Comparison of ENCODE assay signal across 36 cellular contexts in the genomic region with DNA sequence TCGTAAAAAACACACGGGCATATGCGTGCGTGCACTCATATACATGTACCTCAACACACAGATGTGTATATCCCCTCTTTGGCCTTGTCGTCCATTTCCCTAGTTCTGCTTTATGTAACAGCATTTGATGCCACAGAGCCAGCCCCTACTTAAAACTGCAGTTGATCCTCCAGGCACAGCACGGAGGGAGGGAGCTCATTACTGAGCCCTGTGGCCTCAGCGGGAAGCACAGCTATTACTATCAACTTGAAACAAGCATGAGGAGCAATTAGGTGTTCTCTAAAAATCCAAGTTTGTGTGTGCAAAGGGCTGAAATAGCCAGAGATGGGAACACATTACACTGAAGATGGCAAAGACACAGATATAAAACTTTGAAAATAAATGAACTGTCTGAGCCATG.
"Had no signal": no experiment of that assay in that cellular context is flagged by ENCODE, and none has a peak within 500 bp of the region (broad histone marks: within the 10 kb centered on the region; RNA-seq: fewer than 3 reads in every experiment).

No MANE protein-coding gene starts in this region.

- H3K9me2 ChIP-seq: SK-N-SH had no signal

- H3K27me3 ChIP-seq: ascending aorta, cardiac muscle cell, Peyer's patch, SJSA1 had no signal

- H3K4me3 Mint-ChIP-seq: activated CD4-positive, alpha-beta T cell treated with anti-CD3 and anti-CD28 coated beads, Interleukin-2, amount 10 ng/mL, durations not matched to agents 24 days and 14 days; activated CD8-positive, alpha-beta T cell treated with anti-CD3 and anti-CD28 coated beads for 36 hours; activated naive CD4-positive, alpha-beta T cell treated with anti-CD3 and anti-CD28 coated beads, Interleukin-2, amount 50 U/mL, for 24 hours; activated naive CD8-positive, alpha-beta T cell treated with anti-CD3 and anti-CD28 coated beads, Interleukin-2, amount 10 ng/mL, durations not matched to agents 7 days and 5 days; activated T-cell treated with anti-CD3 and anti-CD28 coated beads, Interleukin-2, amount 50 U/mL, for 24 hours; central memory CD8-positive, alpha-beta T cell; T-helper 1 cell treated with Interleukin-12 subunit alpha and Interleukin-12 subunit beta and Interleukin-4 antibody, amounts not matched to agents 30 μg/mL and 1 μg/mL, for 36 hours; T-helper 2 cell treated with Interferon-gamma antibody and Interleukin-4, amounts not matched to agents 5 μg/mL and 100 μg/mL, for 36 hours had no signal

- H3K27ac Mint-ChIP-seq: activated CD4-positive, alpha-beta T cell treated with anti-CD3 and anti-CD28 coated beads, Interleukin-2, amount 10 ng/mL, durations not matched to agents 24 days and 14 days; activated CD8-positive, alpha-beta T cell treated with anti-CD3 and anti-CD28 coated beads for 36 hours; activated naive CD4-positive, alpha-beta T cell treated with anti-CD3 and anti-CD28 coated beads, Interleukin-2, amount 50 U/mL, for 24 hours; activated naive CD8-positive, alpha-beta T cell treated with anti-CD3 and anti-CD28 coated beads, Interleukin-2, amount 10 ng/mL, durations not matched to agents 7 days and 5 days; activated T-cell treated with anti-CD3 and anti-CD28 coated beads, Interleukin-2, amount 50 U/mL, for 24 hours; activated T-helper 2 cell treated with anti-CD3 and anti-CD28 coated beads, Interferon-gamma antibody, Interleukin-2, Interleukin-4, amounts not matched to agents 10 μg/mL and 5 μg/mL and 100 μg/mL, durations not matched to agents 14 hours and 24 hours and 36 hours; T-helper 1 cell treated with Interleukin-12 subunit alpha and Interleukin-12 subunit beta and Interleukin-4 antibody, amounts not matched to agents 30 μg/mL and 1 μg/mL, for 36 hours; T-helper 2 cell treated with Interferon-gamma antibody and Interleukin-4, amounts not matched to agents 5 μg/mL and 100 μg/mL, for 36 hours had no signal

- H3K4me3 ChIP-seq: ascending aorta, cardiac muscle cell, Peyer's patch, SJSA1 had no signal

- H3K27me3 Mint-ChIP-seq: activated CD4-positive, alpha-beta T cell treated with anti-CD3 and anti-CD28 coated beads, Interleukin-2, amount 10 ng/mL, durations not matched to agents 24 days and 14 days; activated CD8-positive, alpha-beta T cell treated with anti-CD3 and anti-CD28 coated beads for 36 hours; activated naive CD4-positive, alpha-beta T cell treated with anti-CD3 and anti-CD28 coated beads, Interleukin-2, amount 50 U/mL, for 24 hours; activated naive CD8-positive, alpha-beta T cell treated with anti-CD3 and anti-CD28 coated beads, Interleukin-2, amount 10 ng/mL, durations not matched to agents 7 days and 5 days; activated T-cell treated with anti-CD3 and anti-CD28 coated beads, Interleukin-2, amount 50 U/mL, for 24 hours; central memory CD8-positive, alpha-beta T cell had no signal

- H3K9me3 Mint-ChIP-seq: activated CD4-positive, alpha-beta T cell treated with anti-CD3 and anti-CD28 coated beads, Interleukin-2, amount 10 ng/mL, durations not matched to agents 24 days and 14 days; activated naive CD4-positive, alpha-beta T cell treated with anti-CD3 and anti-CD28 coated beads, Interleukin-2, amount 50 U/mL, for 24 hours; activated naive CD8-positive, alpha-beta T cell treated with anti-CD3 and anti-CD28 coated beads, Interleukin-2, amount 10 ng/mL, durations not matched to agents 7 days and 5 days; activated T-cell treated with anti-CD3 and anti-CD28 coated beads, Interleukin-2, amount 50 U/mL, for 24 hours; activated T-helper 2 cell treated with anti-CD3 and anti-CD28 coated beads, Interferon-gamma antibody, Interleukin-2, Interleukin-4, amounts not matched to agents 10 μg/mL and 5 μg/mL and 100 μg/mL, durations not matched to agents 14 hours and 24 hours and 36 hours; T-helper 1 cell treated with Interleukin-12 subunit alpha and Interleukin-12 subunit beta and Interleukin-4 antibody, amounts not matched to agents 30 μg/mL and 1 μg/mL, for 36 hours; T-helper 2 cell treated with Interferon-gamma antibody and Interleukin-4, amounts not matched to agents 5 μg/mL and 100 μg/mL, for 36 hours had no signal

- H3K9ac ChIP-seq: SK-N-SH had no signal

- H3K36me3 ChIP-seq: ascending aorta, cardiac muscle cell, Peyer's patch, SJSA1 had no signal

- H3K27ac ChIP-seq: ascending aorta, cardiac muscle cell, SJSA1, VCaP had no signal

- H3K4me1 ChIP-seq: ascending aorta, Peyer's patch, SJSA1 had no signal

- H3K4me2 ChIP-seq: SK-N-SH had no signal

- H3K9me3 ChIP-seq: ascending aorta, Peyer's patch, SK-N-SH had no signal

- H3K4me1 Mint-ChIP-seq: activated CD4-positive, alpha-beta T cell treated with anti-CD3 and anti-CD28 coated beads, Interleukin-2, amount 10 ng/mL, durations not matched to agents 24 days and 14 days; activated naive CD4-positive, alpha-beta T cell treated with anti-CD3 and anti-CD28 coated beads, Interleukin-2, amount 50 U/mL, for 24 hours; activated naive CD8-positive, alpha-beta T cell treated with anti-CD3 and anti-CD28 coated beads, Interleukin-2, amount 10 ng/mL, durations not matched to agents 7 days and 5 days; central memory CD8-positive, alpha-beta T cell had no signal

- H3K36me3 Mint-ChIP-seq: activated naive CD4-positive, alpha-beta T cell treated with anti-CD3 and anti-CD28 coated beads, Interleukin-2, amount 50 U/mL, for 24 hours; activated naive CD8-positive, alpha-beta T cell treated with anti-CD3 and anti-CD28 coated beads, Interleukin-2, amount 10 ng/mL, durations not matched to agents 7 days and 5 days had no signal

- DNase-seq: activated CD4-positive, alpha-beta T cell treated with anti-CD3 and anti-CD28 coated beads, Interleukin-2, amount 10 ng/mL, durations not matched to agents 24 days and 14 days; activated CD4-positive, alpha-beta T cell treated with anti-CD3 and anti-CD28 coated beads, Interleukin-2, amount 50 U/mL, for 4 hours; activated CD4-positive, CD25-positive, alpha-beta regulatory T cell; activated CD8-positive, alpha-beta T cell treated with anti-CD3 and anti-CD28 coated beads for 36 hours; activated gamma-delta T cell; activated naive CD4-positive, alpha-beta T cell treated with Interleukin-2 at 50 U/mL for 16 hours; activated naive CD8-positive, alpha-beta T cell treated with anti-CD3 and anti-CD28 coated beads, Interleukin-2, amount 10 ng/mL, durations not matched to agents 7 days and 5 days; activated T-cell treated with anti-CD3 and anti-CD28 coated beads, Interleukin-2, amount 50 U/mL, for 24 hours; amygdala; Kasumi-1; KG1; MM.1S; NCI-H1092 treated with DMSO at 0.1 percent for 48 hours; NCI-H146; NCI-H187; NCI-H2029 treated with DMSO at 0.1 percent for 48 hours; NCI-H2171 treated with DMSO at 0.1 percent for 48 hours; NCI-H2227 treated with DMSO at 0.1 percent for 48 hours; NCI-H446; NCI-H510A treated with DMSO at 0.1 percent for 48 hours; NCI-H526 treated with DMSO at 0.1 percent for 48 hours; NCI-H774; PC-3; Peyer's patch; RPMI8226; SHP77 treated with DMSO at 0.1 percent for 48 hours; SK-N-SH had no signal
